ENCODE assay signal across 2 cellular contexts in genomic region chr12:124224535-124225110, GRCh38.
TF ChIP-seq lines count a peak whose summit lies in the region.

No MANE protein-coding gene starts in this region.

TF ChIP-seq in SK-N-SH, 30 proteins besides CTCF, POLR2A, EP300 and RAD21:
- TF ChIP-seq IRF3 (IDR thresholded peaks at IDR 0.05; ENCODE audit: low read depth, low read length) (no peak), TEAD4 (IDR thresholded peaks at IDR 0.05; ENCODE audit: borderline replicate concordance, insufficient read depth) (no peak), FOXM1 (IDR thresholded peaks at IDR 0.05; ENCODE audit: low read depth) (no peak), CHD2 (IDR thresholded peaks at IDR 0.05; ENCODE audit: low read length, partially characterized antibody) (no peak), TAF1 (IDR thresholded peaks at IDR 0.05; ENCODE audit: borderline replicate concordance, low read depth, low read length) (no peak), TCF12 (IDR thresholded peaks at IDR 0.05) (no peak), JUND (IDR thresholded peaks at IDR 0.05) (no peak), MEF2A (IDR thresholded peaks at IDR 0.05; ENCODE audit: borderline replicate concordance, low read depth) (no peak), USF1 (IDR thresholded peaks at IDR 0.05; ENCODE audit: borderline replicate concordance, low read depth) (no peak), SIN3A (IDR thresholded peaks at IDR 0.05; ENCODE audit: borderline replicate concordance, low read depth, low read length) (no peak), PBX3 (IDR thresholded peaks at IDR 0.05) (no peak), ELF1 (IDR thresholded peaks at IDR 0.05) (no peak)
- TF ChIP-seq, protein P1, sequence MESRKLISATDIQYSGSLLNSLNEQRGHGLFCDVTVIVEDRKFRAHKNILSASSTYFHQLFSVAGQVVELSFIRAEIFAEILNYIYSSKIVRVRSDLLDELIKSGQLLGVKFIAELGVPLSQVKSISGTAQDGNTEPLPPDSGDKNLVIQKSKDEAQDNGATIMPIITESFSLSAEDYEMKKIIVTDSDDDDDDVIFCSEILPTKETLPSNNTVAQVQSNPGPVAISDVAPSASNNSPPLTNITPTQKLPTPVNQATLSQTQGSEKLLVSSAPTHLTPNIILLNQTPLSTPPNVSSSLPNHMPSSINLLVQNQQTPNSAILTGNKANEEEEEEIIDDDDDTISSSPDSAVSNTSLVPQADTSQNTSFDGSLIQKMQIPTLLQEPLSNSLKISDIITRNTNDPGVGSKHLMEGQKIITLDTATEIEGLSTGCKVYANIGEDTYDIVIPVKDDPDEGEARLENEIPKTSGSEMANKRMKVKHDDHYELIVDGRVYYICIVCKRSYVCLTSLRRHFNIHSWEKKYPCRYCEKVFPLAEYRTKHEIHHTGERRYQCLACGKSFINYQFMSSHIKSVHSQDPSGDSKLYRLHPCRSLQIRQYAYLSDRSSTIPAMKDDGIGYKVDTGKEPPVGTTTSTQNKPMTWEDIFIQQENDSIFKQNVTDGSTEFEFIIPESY (IDR thresholded peaks at IDR 0.05; ENCODE audit: borderline replicate concordance, low read depth): no peak
- TF ChIP-seq, protein P2, sequence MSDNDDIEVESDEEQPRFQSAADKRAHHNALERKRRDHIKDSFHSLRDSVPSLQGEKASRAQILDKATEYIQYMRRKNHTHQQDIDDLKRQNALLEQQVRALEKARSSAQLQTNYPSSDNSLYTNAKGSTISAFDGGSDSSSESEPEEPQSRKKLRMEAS (IDR thresholded peaks at IDR 0.05; ENCODE audit: low read depth): no peak
TF ChIP-seq in SK-N-SH: peak in this region for 0.

TF ChIP-seq in SK-N-SH treated with all-trans-retinoic acid at 6 μM for 48 hours, 23 proteins besides CTCF, POLR2A, EP300 and RAD21:
- TF ChIP-seq RARB (CRISPR knock-in tag; IDR thresholded peaks at IDR 0.05) (no peak), ZC3H10 (CRISPR knock-in tag; IDR thresholded peaks at IDR 0.05) (no peak), GLIS3 (CRISPR knock-in tag; IDR thresholded peaks at IDR 0.05) (no peak)
